ENCODE assay signal across 18 cellular contexts in genomic region chr1:40053138-40053887, GRCh38. TPM values are rescaled to one million over a fixed set of nuclear protein-coding genes. Genes with fewer than 3 reads are reported as not detected.
DNase-seq lines count a peak whose midpoint lies in the region; ATAC-seq and TF ChIP-seq lines count a peak whose summit lies in the region.
"Had no signal": no experiment of that assay in that cellular context is flagged by ENCODE, and none has a peak within 500 bp of the region (broad histone marks: within the 10 kb centered on the region; RNA-seq: fewer than 3 reads in every experiment).

No MANE protein-coding gene starts in this region.

- H3K27me3 Mint-ChIP-seq in activated CD4-positive, alpha-beta T cell treated with anti-CD3 and anti-CD28 coated beads, Interleukin-2, amount 10 ng/mL, durations not matched to agents 7 days and 5 days: no peaks in the 10 kb centered on the region
- H3K27me3 Mint-ChIP-seq in CD14-positive monocyte (ENCODE audit: low read depth in 3 of 3) (no peaks in the 10 kb centered on the region), memory B cell (no peaks in the 10 kb centered on the region)
- H3K27me3 Mint-ChIP-seq in activated naive CD8-positive, alpha-beta T cell treated with anti-CD3 and anti-CD28 coated beads for 36 hours: no peaks in the 10 kb centered on the region

- peaks cover 68% of the 10 kb centered on the region for H3K36me3 Mint-ChIP-seq in activated CD4-positive, alpha-beta T cell treated with anti-CD3 and anti-CD28 coated beads, Interleukin-2, amount 10 ng/mL, durations not matched to agents 7 days and 5 days (ENCODE audit: low read depth)
- peaks cover 35 to 72% of the 10 kb centered on the region in 2 donors for H3K36me3 Mint-ChIP-seq in CD14-positive monocyte
- H3K36me3 Mint-ChIP-seq in activated naive CD8-positive, alpha-beta T cell treated with anti-CD3 and anti-CD28 coated beads for 36 hours: peaks cover 86% of the 10 kb centered on the region
- peaks cover 26% of the 10 kb centered on the region for H3K36me3 Mint-ChIP-seq in memory B cell

- peaks cover 2% of the 10 kb centered on the region for H3K9me3 Mint-ChIP-seq in activated CD4-positive, alpha-beta T cell treated with anti-CD3 and anti-CD28 coated beads, Interleukin-2, amount 10 ng/mL, durations not matched to agents 7 days and 5 days
- H3K9me3 Mint-ChIP-seq in CD14-positive monocyte (no peaks in the 10 kb centered on the region), memory B cell (no peaks in the 10 kb centered on the region)
- H3K9me3 Mint-ChIP-seq in activated naive CD8-positive, alpha-beta T cell treated with anti-CD3 and anti-CD28 coated beads for 36 hours: no peaks in the 10 kb centered on the region
- H3K9me3 Mint-ChIP-seq: H9, neural progenitor cell had no signal

- intact Hi-C loops in CD14-positive monocyte (cut with micrococcal nuclease): no loop called here

- no peak for TF ChIP-seq CTCF in CD14-positive monocyte (IDR thresholded peaks at IDR 0.05)

- H3K27ac Mint-ChIP-seq in activated CD4-positive, alpha-beta T cell treated with anti-CD3 and anti-CD28 coated beads, Interleukin-2, amount 10 ng/mL, durations not matched to agents 7 days and 5 days: peak overlapping the region; percentile 31
- H3K27ac Mint-ChIP-seq in CD14-positive monocyte (peak overlapping the region in 6 of 7 donors; percentile 38 to 85 (median 52)), memory B cell (peak overlapping the region; percentile 72)
- peak overlapping the region; percentile 54 for H3K27ac Mint-ChIP-seq in activated naive CD8-positive, alpha-beta T cell treated with anti-CD3 and anti-CD28 coated beads for 36 hours
- H3K27ac Mint-ChIP-seq: H9, neural progenitor cell had no signal

- peaks cover 79% of the 10 kb centered on the region for H3K4me1 Mint-ChIP-seq in activated CD4-positive, alpha-beta T cell treated with anti-CD3 and anti-CD28 coated beads, Interleukin-2, amount 10 ng/mL, durations not matched to agents 7 days and 5 days
- H3K4me1 Mint-ChIP-seq in CD14-positive monocyte (peaks cover 93% of the 10 kb centered on the region), memory B cell (peaks cover 58% of the 10 kb centered on the region)
- peaks cover 84% of the 10 kb centered on the region for H3K4me1 Mint-ChIP-seq in activated naive CD8-positive, alpha-beta T cell treated with anti-CD3 and anti-CD28 coated beads for 36 hours

- no peak for DNase-seq in activated CD4-positive, alpha-beta T cell treated with anti-CD3 and anti-CD28 coated beads, Interleukin-2, amount 10 ng/mL, durations not matched to agents 7 days and 5 days
- no peak for DNase-seq in activated CD4-positive, alpha-beta T cell treated with anti-CD3 and anti-CD28 coated beads for 4 hours
- DNase-seq in CD14-positive monocyte (ENCODE audit: low spot score) (no peak), memory B cell (ENCODE audit: low spot score in 2 of 2) (no peak), NCI-H2196 treated with DMSO at 0.1 percent for 48 hours (lab: John Stamatoyannopoulos, UW; ENCODE audit: unreplicated experiment) (no peak), NCI-H748 (lab: John Stamatoyannopoulos, UW; ENCODE audit: unreplicated experiment) (no peak), DMS79 (lab: John Stamatoyannopoulos, UW) (no peak)
- DNase-seq in activated naive CD8-positive, alpha-beta T cell treated with anti-CD3 and anti-CD28 coated beads for 36 hours: no peak
- DNase-seq: C1 segment of cervical spinal cord, colonic mucosa, H9, mesenchymal stem cell, NCI-H1417, NCI-H2171, NCI-H774, PC-3 had no signal

- ATAC-seq in memory B cell (ENCODE audit: low read depth): no peak
- ATAC-seq: A549, PC-3 had no signal

- CTCF ChIA-PET in activated CD4-positive, alpha-beta T cell treated with anti-CD3 and anti-CD28 coated beads, Interleukin-2, amount 10 ng/mL, durations not matched to agents 7 days and 5 days (lab: Charles Lee): interaction anchor here (1.1 kb wide), 1 partner anchor 9 kb away, joined by 3 read pairs; no protein-coding TSS in a partner anchor

- H3K4me3 Mint-ChIP-seq in activated CD4-positive, alpha-beta T cell treated with anti-CD3 and anti-CD28 coated beads, Interleukin-2, amount 10 ng/mL, durations not matched to agents 7 days and 5 days: no peak overlapping the region
- no peak overlapping the region for H3K4me3 Mint-ChIP-seq in CD14-positive monocyte
- no peak overlapping the region for H3K4me3 Mint-ChIP-seq in activated naive CD8-positive, alpha-beta T cell treated with anti-CD3 and anti-CD28 coated beads for 36 hours
- H3K4me3 Mint-ChIP-seq in memory B cell: no peak overlapping the region
- H3K4me3 Mint-ChIP-seq: H9, neural progenitor cell had no signal

- POLR2A ChIA-PET in activated CD4-positive, alpha-beta T cell treated with anti-CD3 and anti-CD28 coated beads, Interleukin-2, amount 10 ng/mL, durations not matched to agents 7 days and 5 days (lab: Charles Lee): no interaction called here

RNA-seq across cellular contexts. Expression of gene CAP1, which starts 12.8 kb away (rescaled TPM):
- 100 to 1,000 TPM; 740 to 752 TPM for total RNA-seq in activated CD4-positive, alpha-beta T cell treated with anti-CD3 and anti-CD28 coated beads, Interleukin-2, amount 10 ng/mL, durations not matched to agents 7 days and 5 days
- polyA plus RNA-seq in CD14-positive monocyte: 100 to 1,000 TPM; 876 to 941 TPM
- total RNA-seq in activated naive CD8-positive, alpha-beta T cell treated with anti-CD3 and anti-CD28 coated beads for 36 hours: 100 to 1,000 TPM; 483 to 504 TPM

RNA-seq across cellular contexts. Expression of gene PPT1, which starts 43.7 kb away (rescaled TPM):
- 100 to 1,000 TPM in 1 of 2 experiments, 10 to 100 TPM in 1; 93.8 to 112 TPM for total RNA-seq in activated CD4-positive, alpha-beta T cell treated with anti-CD3 and anti-CD28 coated beads, Interleukin-2, amount 10 ng/mL, durations not matched to agents 7 days and 5 days
- polyA plus RNA-seq in CD14-positive monocyte: 1,000 to 10,000 TPM in 1 of 2 donors, 100 to 1,000 TPM in 1; 658 to 1,143 TPM
- total RNA-seq in activated naive CD8-positive, alpha-beta T cell treated with anti-CD3 and anti-CD28 coated beads for 36 hours: 10 to 100 TPM; 87.5 to 93.7 TPM
